1 cellular context compared by ENCODE assay signal in genomic region chr10:86521620-86522384, GRCh38.
A peak's percentile ranks its signal among the peaks of the same experiment; 100 is the strongest.
TF ChIP-seq lines count a peak whose summit lies in the region.

TSS of gene WAPL (minus strand) at chr10:86521792. CDS start at chr10:86518069, 3,723 bp downstream.

TF ChIP-seq in HepG2, 621 proteins besides CTCF, POLR2A, EP300 and RAD21 (continued from another document and continues in another):
- no peak for TF ChIP-seq ZMAT5 (CRISPR knock-in tag; IDR thresholded peaks at IDR 0.05; ENCODE audit: borderline replicate concordance, low read depth)
- no peak for TF ChIP-seq CHCHD3 (CRISPR knock-in tag; IDR thresholded peaks at IDR 0.05)
- TF ChIP-seq ZNF451 (CRISPR knock-in tag; IDR thresholded peaks at IDR 0.05): peak; percentile 85
- TF ChIP-seq CCAR2 (optimal IDR thresholded peaks at IDR 0.05; ENCODE audit: low read depth, low read length): no peak
- TF ChIP-seq SOX6 (IDR thresholded peaks at IDR 0.05): no peak
- 0 out of 2 replicates have a peak, but pooled peaks have one; percentile 18 for TF ChIP-seq SOX6 (CRISPR knock-in tag; IDR thresholded peaks at IDR 0.05)
- TF ChIP-seq ETV6 (CRISPR knock-in tag; conservative IDR thresholded peaks at IDR 0.05): no peak; the same call in none of the 2 replicates
- peak; percentile 47; the same call in 1 of the 2 replicates for TF ChIP-seq ZNF12 (CRISPR knock-in tag; IDR thresholded peaks at IDR 0.05)
- TF ChIP-seq ETS1 (CRISPR knock-in tag; IDR thresholded peaks at IDR 0.05): no peak
- peak; percentile 75 for TF ChIP-seq ZNF883 (CRISPR knock-in tag; IDR thresholded peaks at IDR 0.05; ENCODE audit: not compliant biosample characterization)
- TF ChIP-seq ZNF609 (CRISPR knock-in tag; IDR thresholded peaks at IDR 0.05; ENCODE audit: borderline replicate concordance): peak; percentile 62; the same call in 1 of the 2 replicates
- no peak; the same call in 1 of the 2 replicates for TF ChIP-seq ZSCAN12 (CRISPR knock-in tag; IDR thresholded peaks at IDR 0.05)
- TF ChIP-seq TOPORS (CRISPR knock-in tag; IDR thresholded peaks at IDR 0.05): 0 out of 2 replicates have a peak, but pooled peaks have one; percentile 31
- TF ChIP-seq ZNF775 (CRISPR knock-in tag; IDR thresholded peaks at IDR 0.05; ENCODE audit: borderline replicate concordance): no peak; the same call in 1 of the 2 replicates
- peak; percentile 76; the same call in 1 of the 2 replicates for TF ChIP-seq ZFP90 (CRISPR knock-in tag; IDR thresholded peaks at IDR 0.05; ENCODE audit: borderline replicate concordance)
- peak; percentile 79 for TF ChIP-seq CREB1 (IDR thresholded peaks at IDR 0.05)
- TF ChIP-seq CREB1 (CRISPR knock-in tag; IDR thresholded peaks at IDR 0.05): no peak
- TF ChIP-seq MED8 (CRISPR knock-in tag; IDR thresholded peaks at IDR 0.05; ENCODE audit: insufficient replicate concordance): peak; percentile 70
- TF ChIP-seq LBX2 (CRISPR knock-in tag; IDR thresholded peaks at IDR 0.05; ENCODE audit: borderline replicate concordance): no peak
- peak; percentile 8; the same call in 1 of the 2 replicates for TF ChIP-seq ZNF670 (CRISPR knock-in tag; IDR thresholded peaks at IDR 0.05; ENCODE audit: borderline replicate concordance)
- TF ChIP-seq DPF2 (CRISPR knock-in tag; IDR thresholded peaks at IDR 0.05; ENCODE audit: borderline replicate concordance, low read depth): no peak
- TF ChIP-seq MTERF4 (CRISPR knock-in tag; IDR thresholded peaks at IDR 0.05): peak; percentile 19; the same call in 1 of the 2 replicates
- TF ChIP-seq RFX5 (IDR thresholded peaks at IDR 0.05; ENCODE audit: low read depth, low read length): no peak
- peak; percentile 79; the same call in 1 of the 2 replicates for TF ChIP-seq ZNF34 (CRISPR knock-in tag; IDR thresholded peaks at IDR 0.05; ENCODE audit: borderline replicate concordance)
- no peak for TF ChIP-seq MAFF (IDR thresholded peaks at IDR 0.05; ENCODE audit: low read depth, low read length)
- no peak for TF ChIP-seq ZHX1 (CRISPR knock-in tag; IDR thresholded peaks at IDR 0.05; ENCODE audit: low read depth)
- TF ChIP-seq ARID5B (CRISPR knock-in tag; IDR thresholded peaks at IDR 0.05): peak; percentile 12; the same call in 1 of the 2 replicates
- no peak for TF ChIP-seq GRHL1 (CRISPR knock-in tag; conservative IDR thresholded peaks at IDR 0.05)
- TF ChIP-seq SNAI1 (CRISPR knock-in tag; IDR thresholded peaks at IDR 0.05; ENCODE audit: borderline replicate concordance): no peak
- no peak for TF ChIP-seq NFE2L2 (IDR thresholded peaks at IDR 0.05; ENCODE audit: low read length)
- peak; percentile 83 for TF ChIP-seq HNRNPK (IDR thresholded peaks at IDR 0.05; ENCODE audit: low read depth, low read length, poor library complexity, severe bottlenecking)
- no peak for TF ChIP-seq FOXP1 (IDR thresholded peaks at IDR 0.05)
- no peak for TF ChIP-seq FOXP1 (CRISPR knock-in tag; IDR thresholded peaks at IDR 0.05)
- TF ChIP-seq SP4 (CRISPR knock-in tag; IDR thresholded peaks at IDR 0.05): peak; percentile 78
- TF ChIP-seq CHD4 (IDR thresholded peaks at IDR 0.05; ENCODE audit: borderline replicate concordance, low read length): no peak
- TF ChIP-seq EZH2 (conservative IDR thresholded peaks at IDR 0.05; ENCODE audit: low read depth, low read length): no peak
- peak; percentile 32; the same call in 1 of the 2 replicates for TF ChIP-seq DRAP1 (CRISPR knock-in tag; IDR thresholded peaks at IDR 0.05)
- peak; percentile 59; the same call in 1 of the 2 replicates for TF ChIP-seq ZNF441 (CRISPR knock-in tag; IDR thresholded peaks at IDR 0.05; ENCODE audit: borderline replicate concordance)
- TF ChIP-seq THAP7 (CRISPR knock-in tag; IDR thresholded peaks at IDR 0.05): no peak
- no peak for TF ChIP-seq KDM4B (CRISPR knock-in tag; IDR thresholded peaks at IDR 0.05)
- TF ChIP-seq PCBP2 (optimal IDR thresholded peaks at IDR 0.05; ENCODE audit: low read depth, low read length, poor library complexity, severe bottlenecking): no peak
- no peak for TF ChIP-seq MAFK (conservative IDR thresholded peaks at IDR 0.05 in 1 of 2, IDR thresholded peaks at IDR 0.05 in 1 of 2; ENCODE audit: low read length in 2 of 2)
- TF ChIP-seq ATF4 (CRISPR knock-in tag; IDR thresholded peaks at IDR 0.05): peak in 1 of 2 experiments; percentile 61; a peak in 1 of 4 replicates
- peak; percentile 66 for TF ChIP-seq ZNF674 (CRISPR knock-in tag; IDR thresholded peaks at IDR 0.05; ENCODE audit: low read depth)
- 0 out of 2 replicates have a peak, but pooled peaks have one; percentile 31 for TF ChIP-seq SIX4 (CRISPR knock-in tag; IDR thresholded peaks at IDR 0.05)
- TF ChIP-seq MXI1 (IDR thresholded peaks at IDR 0.05; ENCODE audit: borderline replicate concordance, low read depth, low read length): peak; percentile 74; the same call in 1 of the 3 replicates
